ENCODE assay signal across 10 cellular contexts in genomic region chr11:96187779-96188624, GRCh38.
DNase-seq lines count a peak whose midpoint lies in the region; ATAC-seq and TF ChIP-seq lines count a peak whose summit lies in the region.
"Had no signal": no experiment of that assay in that cellular context is flagged by ENCODE, and none has a peak within 500 bp of the region (broad histone marks: within the 10 kb centered on the region; RNA-seq: fewer than 3 reads in every experiment).

No MANE protein-coding gene starts in this region.

- H3K9me3 ChIP-seq in left ventricle myocardium inferior (replicated peaks) (no peaks in the 10 kb centered on the region), subcutaneous abdominal adipose tissue (ENCODE audit: control insufficient read depth in 5 of 5, low read length in 5 of 5) (no peaks in the 10 kb centered on the region), mucosa of descending colon (no peaks in the 10 kb centered on the region)

- peaks cover 53% of the 10 kb centered on the region for H3K4me1 Mint-ChIP-seq in activated CD4-positive, alpha-beta T cell treated with anti-CD3 and anti-CD28 coated beads, Interleukin-2, amount 10 ng/mL, durations not matched to agents 24 days and 14 days
- H3K4me1 Mint-ChIP-seq in activated B cell treated with CpG ODN at 0.5 μM for 24 hours, result peaks cover 69% of the 10 kb centered on the region

- H3K36me3 ChIP-seq in left ventricle myocardium inferior (no peaks in the 10 kb centered on the region), subcutaneous abdominal adipose tissue (ENCODE audit: control insufficient read depth in 5 of 5, insufficient read depth in 5 of 5, low read length in 5 of 5) (no peaks in the 10 kb centered on the region), mucosa of descending colon (ENCODE audit: low read depth) (no peaks in the 10 kb centered on the region)

- ATAC-seq in activated B cell treated with CpG ODN at 0.5 μM for 24 hours (ENCODE audit: low read depth), result no peak
- ATAC-seq in mucosa of descending colon, result no peak
- ATAC-seq in HG02973 (IDR thresholded peaks at IDR 0.05; ENCODE audit: unreplicated experiment), result no peak

- H3K4me3 ChIP-seq in left ventricle myocardium inferior (no peak overlapping the region), subcutaneous abdominal adipose tissue (ENCODE audit: low read depth in 1 of 5, low read length in 5 of 5) (no peak overlapping the region), mucosa of descending colon (no peak overlapping the region)

- H3K27ac ChIP-seq in left ventricle myocardium inferior (replicated peaks), result peak overlapping the region; percentile 63
- peak overlapping the region; percentile 26 for H3K27ac ChIP-seq in subcutaneous abdominal adipose tissue (ENCODE audit: low read depth, low read length)
- H3K27ac ChIP-seq: C4-2B had no signal

- H3K27me3 ChIP-seq in left ventricle myocardium inferior (ENCODE audit: low read depth), result no peaks in the 10 kb centered on the region
- H3K27me3 ChIP-seq in subcutaneous abdominal adipose tissue (ENCODE audit: control insufficient read depth in 5 of 5, insufficient read depth in 4 of 5, low read length in 5 of 5), result no peaks in the 10 kb centered on the region

- peaks cover 21% of the 10 kb centered on the region for H3K36me3 Mint-ChIP-seq in activated CD4-positive, alpha-beta T cell treated with anti-CD3 and anti-CD28 coated beads, Interleukin-2, amount 10 ng/mL, durations not matched to agents 24 days and 14 days (ENCODE audit: low read depth)
- no peaks in the 10 kb centered on the region for H3K36me3 Mint-ChIP-seq in activated B cell treated with CpG ODN at 0.5 μM for 24 hours (ENCODE audit: low read depth)

- H3K27ac Mint-ChIP-seq in activated CD4-positive, alpha-beta T cell treated with anti-CD3 and anti-CD28 coated beads, Interleukin-2, amount 10 ng/mL, durations not matched to agents 24 days and 14 days, result peak overlapping the region; percentile 66
- H3K27ac Mint-ChIP-seq in activated B cell treated with CpG ODN at 0.5 μM for 24 hours, result peak overlapping the region; percentile 57

- CTCF ChIA-PET in activated B cell treated with CpG ODN at 0.5 μM for 24 hours (lab: Charles Lee), result no interaction called here

- H3K9ac ChIP-seq in subcutaneous abdominal adipose tissue (ENCODE audit: low read length in 5 of 5), result peak overlapping the region in 2 of 5 donors; percentile 53 to 66

- TF ChIP-seq CTCF in activated B cell treated with CpG ODN at 0.5 μM for 24 hours (IDR thresholded peaks at IDR 0.05) (no peak), left ventricle myocardium inferior (IDR thresholded peaks at IDR 0.05; ENCODE audit: borderline replicate concordance) (no peak), mucosa of descending colon (IDR thresholded peaks at IDR 0.05) (no peak)

- H3K4me1 ChIP-seq in left ventricle myocardium inferior (peaks cover 15% of the 10 kb centered on the region), subcutaneous abdominal adipose tissue (ENCODE audit: control insufficient read depth in 5 of 5, insufficient read depth in 5 of 5, low read length in 5 of 5) (peaks cover 0 to 35% (median 24%) of the 10 kb centered on the region in 5 donors), mucosa of descending colon (ENCODE audit: low read depth) (no peaks in the 10 kb centered on the region)

- H3K9me3 Mint-ChIP-seq in activated CD4-positive, alpha-beta T cell treated with anti-CD3 and anti-CD28 coated beads, Interleukin-2, amount 10 ng/mL, durations not matched to agents 24 days and 14 days, result no peaks in the 10 kb centered on the region
- no peaks in the 10 kb centered on the region for H3K9me3 Mint-ChIP-seq in activated B cell treated with CpG ODN at 0.5 μM for 24 hours

- POLR2A ChIA-PET in activated B cell treated with CpG ODN at 0.5 μM for 24 hours (lab: Charles Lee), result interaction anchor here (1.4 to 1.6 kb wide), 2 partner anchors 10 to 27 kb away, joined by 3 to 6 read pairs; no protein-coding TSS in a partner anchor

- H3K4me3 Mint-ChIP-seq in activated CD4-positive, alpha-beta T cell treated with anti-CD3 and anti-CD28 coated beads, Interleukin-2, amount 10 ng/mL, durations not matched to agents 24 days and 14 days, result peak overlapping the region; percentile 26
- peak overlapping the region; percentile 39 for H3K4me3 Mint-ChIP-seq in activated B cell treated with CpG ODN at 0.5 μM for 24 hours

- intact Hi-C loops in activated CD4-positive, alpha-beta T cell treated with anti-CD3 and anti-CD28 coated beads, Interleukin-2, amount 10 ng/mL, durations not matched to agents 24 days and 14 days (cut with micrococcal nuclease), result loop anchor here (1.0 to 2.0 kb wide), 10 partner anchors 11 to 175 kb away; no protein-coding TSS in a partner anchor
- intact Hi-C loops in activated B cell treated with CpG ODN at 0.5 μM for 24 hours (cut with micrococcal nuclease), result loop anchor here (1.0 to 5.0 kb wide), 3 partner anchors 9 to 155 kb away; partner anchors contain the start of gene MAML2
- intact Hi-C loops in left ventricle myocardium inferior (cut with micrococcal nuclease), result no loop called here
- intact Hi-C loops in mucosa of descending colon (cut with DNase I, micrococcal nuclease), result no loop called here

- no peaks in the 10 kb centered on the region for H3K27me3 Mint-ChIP-seq in activated CD4-positive, alpha-beta T cell treated with anti-CD3 and anti-CD28 coated beads, Interleukin-2, amount 10 ng/mL, durations not matched to agents 24 days and 14 days
- no peaks in the 10 kb centered on the region for H3K27me3 Mint-ChIP-seq in activated B cell treated with CpG ODN at 0.5 μM for 24 hours

- no peak for DNase-seq in activated CD4-positive, alpha-beta T cell treated with anti-CD3 and anti-CD28 coated beads, Interleukin-2, amount 10 ng/mL, durations not matched to agents 24 days and 14 days
- no peak for DNase-seq in activated CD4-positive, alpha-beta T cell treated with anti-CD3 and anti-CD28 coated beads for 4 hours
- no peak for DNase-seq in activated B cell treated with CpG ODN at 0.5 μM for 24 hours
- peak; percentile 29 for DNase-seq in left ventricle myocardium inferior
- no peak for DNase-seq in mucosa of descending colon
- no peak for DNase-seq in NCI-H146 treated with DMSO at 0.1 percent for 48 hours (lab: John Stamatoyannopoulos, UW; ENCODE audit: unreplicated experiment)
- DNase-seq: NCI-H1417 treated with DMSO at 0.1 percent for 48 hours had no signal

Comparison
In these comparisons a context has a peak if more than half of its experiments do, and no peak if none do; other contexts are left out.
1. intact Hi-C loops: an anchor here in activated CD4-positive, alpha-beta T cell treated with anti-CD3 and anti-CD28 coated beads, Interleukin-2, amount 10 ng/mL, durations not matched to agents 24 days and 14 days (1.0 to 2.0 kb wide) and activated B cell treated with CpG ODN at 0.5 μM for 24 hours (1.0 to 5.0 kb wide); none called in left ventricle myocardium inferior and mucosa of descending colon.